30 cellular contexts compared by ENCODE assay signal in genomic region chr17:40407460-40407859, GRCh38. TPM values are rescaled to one million over a fixed set of nuclear protein-coding genes. Genes with fewer than 3 reads are reported as not detected.
A peak's percentile ranks its signal among the peaks of the same experiment; 100 is the strongest.
DNase-seq lines count a peak whose midpoint lies in the region; ATAC-seq, FAIRE-seq and TF ChIP-seq lines count a peak whose summit lies in the region.
"Had no signal": no experiment of that assay in that cellular context is flagged by ENCODE, and none has a peak within 500 bp of the region (broad histone marks: within the 10 kb centered on the region; RNA-seq: fewer than 3 reads in every experiment).

No MANE protein-coding gene starts in this region.

- ATAC-seq in A549 (no peak), WTC11 (no peak), left colon (no peak)
- ATAC-seq: GM12878 had no signal

- no peaks in the 10 kb centered on the region for H3K9me3 Mint-ChIP-seq in WTC11
- no peaks in the 10 kb centered on the region for H3K9me3 Mint-ChIP-seq in nephron progenitor cell
- H3K9me3 Mint-ChIP-seq: CD14-positive monocyte; CD4-positive, alpha-beta memory T cell; CD4-positive, CD25-positive, alpha-beta regulatory T cell; CD8-positive, alpha-beta memory T cell had no signal

- H3K4me1 ChIP-seq in A549 (peaks cover 8% of the 10 kb centered on the region; the same call in 1 of the 3 replicates), prostate gland (replicated peaks) (no peaks in the 10 kb centered on the region)
- H3K4me1 ChIP-seq: BE2C, BLaER1 had no signal

- H3K27me3 ChIP-seq in prostate gland (replicated peaks; ENCODE audit: insufficient read depth) = no peaks in the 10 kb centered on the region
- H3K27me3 ChIP-seq: BE2C, BLaER1 had no signal

- TF ChIP-seq RAD21 in A549 (conservative IDR thresholded peaks at IDR 0.05 in 1 of 2, IDR thresholded peaks at IDR 0.05 in 1 of 2) = no peak

- 93% methylated on average over 3 of the region's 3 CpGs for WGBS in A549 (ENCODE audit: missing lambda C conversion rate)
- 96% methylated on average over 3 of the region's 3 CpGs for WGBS in prostate gland

- H3K36me3 Mint-ChIP-seq in WTC11 (peaks cover 84% of the 10 kb centered on the region), nephron progenitor cell (ENCODE audit: low read depth) (peaks cover 60% of the 10 kb centered on the region)
- H3K36me3 Mint-ChIP-seq: CD4-positive, alpha-beta memory T cell; CD4-positive, CD25-positive, alpha-beta regulatory T cell; CD8-positive, alpha-beta memory T cell had no signal

- H3K27ac ChIP-seq in A549 (no peak overlapping the region), prostate gland (no peak overlapping the region)
- H3K27ac ChIP-seq: 22Rv1, BLaER1 had no signal

- no peak overlapping the region for H3K4me2 ChIP-seq in A549
- H3K4me2 ChIP-seq: BLaER1 had no signal

- no peak for TF ChIP-seq POLR2A in A549 (IDR thresholded peaks at IDR 0.05; ENCODE audit: low read length)
- TF ChIP-seq POLR2A in prostate gland (IDR thresholded peaks at IDR 0.05) = no peak

- no peak for TF ChIP-seq EP300 in A549 (IDR thresholded peaks at IDR 0.05)

- no peak for FAIRE-seq in A549 (lab: Jason Lieb, UNC)
- FAIRE-seq: GM12878, GM12892, GM18507 had no signal

- peak overlapping the region; percentile 60; the same call in 1 of the 2 replicates for H3K27ac Mint-ChIP-seq in WTC11
- no peak overlapping the region for H3K27ac Mint-ChIP-seq in nephron progenitor cell
- H3K27ac Mint-ChIP-seq: CD14-positive monocyte; CD4-positive, alpha-beta memory T cell; CD4-positive, CD25-positive, alpha-beta regulatory T cell; CD8-positive, alpha-beta memory T cell had no signal

- intact Hi-C loops in left colon (cut with DNase I, micrococcal nuclease) (no loop called here), prostate gland (cut with DNase I) (no loop called here)

- H3K4me1 Mint-ChIP-seq in WTC11 (peaks cover 32% of the 10 kb centered on the region), nephron progenitor cell (no peaks in the 10 kb centered on the region)
- H3K4me1 Mint-ChIP-seq: CD14-positive monocyte had no signal

- POLR2A ChIA-PET in A549 (lab: Yijun Ruan, JAX) = no interaction called here
- POLR2A ChIA-PET in WTC11 (lab: Charles Lee) = no interaction called here

- H3K4me3 Mint-ChIP-seq in WTC11 (no peak overlapping the region), nephron progenitor cell (no peak overlapping the region)
- H3K4me3 Mint-ChIP-seq: CD14-positive monocyte; CD4-positive, alpha-beta memory T cell; CD4-positive, CD25-positive, alpha-beta regulatory T cell; CD8-positive, alpha-beta memory T cell had no signal

- no peaks in the 10 kb centered on the region for H3K9me3 ChIP-seq in A549
- H3K9me3 ChIP-seq in prostate gland = no peaks in the 10 kb centered on the region
- H3K9me3 ChIP-seq: BE2C, BLaER1 had no signal

- H3K27me3 Mint-ChIP-seq in WTC11 (ENCODE audit: low read depth) = no peaks in the 10 kb centered on the region
- no peaks in the 10 kb centered on the region for H3K27me3 Mint-ChIP-seq in nephron progenitor cell (ENCODE audit: low read depth, poor library complexity)
- H3K27me3 Mint-ChIP-seq: CD4-positive, alpha-beta memory T cell; CD4-positive, CD25-positive, alpha-beta regulatory T cell; CD8-positive, alpha-beta memory T cell had no signal

- CTCF ChIA-PET in A549 (lab: Yijun Ruan, JAX) (interaction anchor here (0.8 to 15.1 kb wide), 10 partner anchors 8 to 207 kb away, joined by 3 to 284 read pairs (median 4); partner anchors contain the start of genes GJD3 and TOP2A), WTC11 (lab: Charles Lee) (interaction anchor here (0.7 to 2.5 kb wide), 4 partner anchors 10 to 126 kb away, joined by 3 to 11 read pairs (median 4); partner anchors contain the start of gene TOP2A)

- H3K4me3 ChIP-seq in A549 (no peak overlapping the region), prostate gland (no peak overlapping the region)
- H3K4me3 ChIP-seq: BLaER1, GM12878 had no signal

- DNase-seq in A549 (ENCODE audit: low read depth in 1 of 2, low spot score in 1 of 2) = no peak
- DNase-seq in WTC11 (ENCODE audit: low spot score) = no peak
- DNase-seq in dedifferentiated amniotic fluid mesenchymal stem cell (ENCODE audit: extremely low spot score) = peak; percentile 1
- DNase-seq in left colon = no peak
- no peak for DNase-seq in prostate gland (ENCODE audit: low spot score)
- no peak for DNase-seq in nephron progenitor cell
- DNase-seq: ACHN; BE2C; C1 segment of cervical spinal cord; CD4-positive, alpha-beta memory T cell; CD4-positive, CD25-positive, alpha-beta regulatory T cell; CD8-positive, alpha-beta memory T cell; COR-L47; DMS 273 treated with DMSO at 0.1 percent for 48 hours; DMS153; DMS53; DMS79; DND-41; EL; GDM1 had no signal

- no peaks in the 10 kb centered on the region for H3K36me3 ChIP-seq in prostate gland

- TF ChIP-seq CTCF in A549 (IDR thresholded peaks at IDR 0.05) (no peak), WTC11 (IDR thresholded peaks at IDR 0.05) (no peak), prostate gland (IDR thresholded peaks at IDR 0.05) (no peak), nephron progenitor cell (IDR thresholded peaks at IDR 0.05) (no peak)

TF ChIP-seq in A549, 52 proteins besides CTCF, POLR2A, EP300 and RAD21:
- peak; percentile 54 for TF ChIP-seq MAFK (IDR thresholded peaks at IDR 0.05; ENCODE audit: partially characterized antibody)
- no peak for TF ChIP-seq ATOH8 (CRISPR knock-in tag; IDR thresholded peaks at IDR 0.05; ENCODE audit: low read depth)

TF ChIP-seq in WTC11, 78 proteins besides CTCF, POLR2A, EP300 and RAD21 (continues in another document):
- TF ChIP-seq, protein P1, sequence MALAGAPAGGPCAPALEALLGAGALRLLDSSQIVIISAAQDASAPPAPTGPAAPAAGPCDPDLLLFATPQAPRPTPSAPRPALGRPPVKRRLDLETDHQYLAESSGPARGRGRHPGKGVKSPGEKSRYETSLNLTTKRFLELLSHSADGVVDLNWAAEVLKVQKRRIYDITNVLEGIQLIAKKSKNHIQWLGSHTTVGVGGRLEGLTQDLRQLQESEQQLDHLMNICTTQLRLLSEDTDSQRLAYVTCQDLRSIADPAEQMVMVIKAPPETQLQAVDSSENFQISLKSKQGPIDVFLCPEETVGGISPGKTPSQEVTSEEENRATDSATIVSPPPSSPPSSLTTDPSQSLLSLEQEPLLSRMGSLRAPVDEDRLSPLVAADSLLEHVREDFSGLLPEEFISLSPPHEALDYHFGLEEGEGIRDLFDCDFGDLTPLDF (CRISPR knock-in tag; IDR thresholded peaks at IDR 0.05) = no peak
- TF ChIP-seq IRF2 (CRISPR knock-in tag; IDR thresholded peaks at IDR 0.05; ENCODE audit: borderline replicate concordance, low read depth) (no peak), JAZF1 (CRISPR knock-in tag; IDR thresholded peaks at IDR 0.05) (no peak)
- TF ChIP-seq, protein P2, sequence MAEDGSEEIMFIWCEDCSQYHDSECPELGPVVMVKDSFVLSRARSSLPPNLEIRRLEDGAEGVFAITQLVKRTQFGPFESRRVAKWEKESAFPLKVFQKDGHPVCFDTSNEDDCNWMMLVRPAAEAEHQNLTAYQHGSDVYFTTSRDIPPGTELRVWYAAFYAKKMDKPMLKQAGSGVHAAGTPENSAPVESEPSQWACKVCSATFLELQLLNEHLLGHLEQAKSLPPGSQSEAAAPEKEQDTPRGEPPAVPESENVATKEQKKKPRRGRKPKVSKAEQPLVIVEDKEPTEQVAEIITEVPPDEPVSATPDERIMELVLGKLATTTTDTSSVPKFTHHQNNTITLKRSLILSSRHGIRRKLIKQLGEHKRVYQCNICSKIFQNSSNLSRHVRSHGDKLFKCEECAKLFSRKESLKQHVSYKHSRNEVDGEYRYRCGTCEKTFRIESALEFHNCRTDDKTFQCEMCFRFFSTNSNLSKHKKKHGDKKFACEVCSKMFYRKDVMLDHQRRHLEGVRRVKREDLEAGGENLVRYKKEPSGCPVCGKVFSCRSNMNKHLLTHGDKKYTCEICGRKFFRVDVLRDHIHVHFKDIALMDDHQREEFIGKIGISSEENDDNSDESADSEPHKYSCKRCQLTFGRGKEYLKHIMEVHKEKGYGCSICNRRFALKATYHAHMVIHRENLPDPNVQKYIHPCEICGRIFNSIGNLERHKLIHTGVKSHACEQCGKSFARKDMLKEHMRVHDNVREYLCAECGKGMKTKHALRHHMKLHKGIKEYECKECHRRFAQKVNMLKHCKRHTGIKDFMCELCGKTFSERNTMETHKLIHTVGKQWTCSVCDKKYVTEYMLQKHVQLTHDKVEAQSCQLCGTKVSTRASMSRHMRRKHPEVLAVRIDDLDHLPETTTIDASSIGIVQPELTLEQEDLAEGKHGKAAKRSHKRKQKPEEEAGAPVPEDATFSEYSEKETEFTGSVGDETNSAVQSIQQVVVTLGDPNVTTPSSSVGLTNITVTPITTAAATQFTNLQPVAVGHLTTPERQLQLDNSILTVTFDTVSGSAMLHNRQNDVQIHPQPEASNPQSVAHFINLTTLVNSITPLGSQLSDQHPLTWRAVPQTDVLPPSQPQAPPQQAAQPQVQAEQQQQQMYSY (CRISPR knock-in tag; IDR thresholded peaks at IDR 0.05) = no peak

RNA-seq across cellular contexts. Expression of gene TOP2A, which starts 10.2 kb away (rescaled TPM):
- polyA plus RNA-seq in A549 (2011; rRNA removed) (273 and 416 TPM in 2 replicates), A549 (2017; fragmentation: RNase III; extraction: RNeasy Plus Mini Kit Qiagen cat#74134 plus additional on column Dnase treatment) (210 to 241 TPM (median 226 TPM) in 3 replicates)
- 78.4 and 82.0 TPM in 2 replicates for polyA plus RNA-seq in A549 (2012; cell fraction: cytosol; rRNA removed)
- polyA plus RNA-seq in A549 (2012; cell fraction: nucleus; rRNA removed) = 75.2 and 121 TPM in 2 replicates
- 83.1 and 83.3 TPM in 2 replicates for polyA minus RNA-seq in A549 (2011; rRNA and poly(A)+ RNA removed)
- total RNA-seq in WTC11 (2021) (273 to 307 TPM (median 292 TPM) in 3 replicates), left colon (10 to 100 TPM; 10.9 to 30.3 TPM), prostate gland (10 to 100 TPM in 1 of 2 donors, 1 to 10 TPM in 1; 3.1 to 15.9 TPM)

RNA-seq across cellular contexts. Expression of gene IGFBP4, which starts 35.8 kb away (rescaled TPM):
- polyA plus RNA-seq in A549 (2011; rRNA removed) = 1,080 and 1,577 TPM in 2 replicates
- 1,069 and 1,422 TPM in 2 replicates for polyA plus RNA-seq in A549 (2012; cell fraction: cytosol; rRNA removed)
- polyA plus RNA-seq in A549 (2012; cell fraction: nucleus; rRNA removed) = 982 and 1,044 TPM in 2 replicates
- polyA plus RNA-seq in A549 (2017; fragmentation: RNase III; extraction: RNeasy Plus Mini Kit Qiagen cat#74134 plus additional on column Dnase treatment) = 1,501 to 1,941 TPM (median 1,829 TPM) in 3 replicates
- polyA minus RNA-seq in A549 (2011; rRNA and poly(A)+ RNA removed) = 1,444 and 1,452 TPM in 2 replicates
- 155 to 172 TPM (median 162 TPM) in 3 replicates for total RNA-seq in WTC11 (2021)
- total RNA-seq in left colon = 100 to 1,000 TPM; 148 to 209 TPM
- total RNA-seq in prostate gland = 100 to 1,000 TPM; 132 to 154 TPM

RNA-seq across cellular contexts. Expression of gene GJD3, which starts 42.9 kb away (rescaled TPM):
- polyA plus RNA-seq in A549 (2011; rRNA removed) (0.09 TPM in 1 of 2 replicates, not detected in the other), A549 (2017; fragmentation: RNase III; extraction: RNeasy Plus Mini Kit Qiagen cat#74134 plus additional on column Dnase treatment) (0.40 to 1.2 TPM (median 0.70 TPM) in 3 replicates)
- polyA plus RNA-seq in A549 (2012; cell fraction: cytosol; rRNA removed) = 0.21 and 0.41 TPM in 2 replicates
- 0.36 and 0.82 TPM in 2 replicates for polyA plus RNA-seq in A549 (2012; cell fraction: nucleus; rRNA removed)
- not detected in 2 replicates for polyA minus RNA-seq in A549 (2011; rRNA and poly(A)+ RNA removed)
- total RNA-seq in WTC11 (2021) (1.4 to 2.3 TPM (median 2.0 TPM) in 3 replicates), left colon (under 1 TPM; 0.34 to 0.81 TPM), prostate gland (1 to 10 TPM in 1 of 2 donors, under 1 TPM in 1; 0.82 to 5.3 TPM)
- total RNA-seq: A172; A673; CD4-positive, alpha-beta memory T cell; CD4-positive, CD25-positive, alpha-beta regulatory T cell; Daoy; G401; GM12878 had no signal
- polyA plus RNA-seq: CD14-positive monocyte; CD4-positive, alpha-beta memory T cell; CD4-positive, CD25-positive, alpha-beta regulatory T cell had no signal
